Comparison of ENCODE assay signal across 7 cellular contexts in the genomic region with DNA sequence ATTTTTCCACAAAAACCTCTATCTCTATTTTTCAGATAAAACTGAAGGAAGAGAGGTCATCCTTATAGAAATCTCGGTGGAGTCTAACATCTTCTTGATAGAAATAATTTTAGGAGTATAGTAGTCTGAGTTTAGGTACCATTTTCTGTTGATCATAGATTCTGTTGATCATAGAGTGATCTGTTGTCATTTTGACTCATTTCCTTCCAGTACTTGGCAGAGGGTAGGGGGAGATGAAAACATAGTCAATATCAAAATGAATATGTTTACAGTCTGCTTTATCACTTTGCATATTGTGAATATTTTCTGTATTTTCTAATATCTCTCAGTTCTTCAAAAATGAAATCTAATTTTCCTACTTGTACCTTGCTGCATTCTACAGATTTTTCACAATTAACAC.
"Had no signal": no experiment of that assay in that cellular context is flagged by ENCODE, and none has a peak within 500 bp of the region (broad histone marks: within the 10 kb centered on the region; RNA-seq: fewer than 3 reads in every experiment).

No MANE protein-coding gene starts in this region.

- H3K9ac ChIP-seq: GM23248 had no signal

- H3K27ac ChIP-seq: GM23248 had no signal

- DNase-seq: GM23248, GOT3, H9, IMR-90, KG1 had no signal

- H3K4me3 Mint-ChIP-seq: H9 had no signal

- H2AFZ ChIP-seq: GM23248 had no signal

- ATAC-seq: K562 had no signal

- FAIRE-seq: HTR-8/SVneo, K562 had no signal

- H3K27ac Mint-ChIP-seq: H9 had no signal

- H3K4me3 ChIP-seq: GM23248, K562 had no signal

- H3K9me3 Mint-ChIP-seq: H9 had no signal
